ENCODE assay signal across 22 cellular contexts in the genomic region with DNA sequence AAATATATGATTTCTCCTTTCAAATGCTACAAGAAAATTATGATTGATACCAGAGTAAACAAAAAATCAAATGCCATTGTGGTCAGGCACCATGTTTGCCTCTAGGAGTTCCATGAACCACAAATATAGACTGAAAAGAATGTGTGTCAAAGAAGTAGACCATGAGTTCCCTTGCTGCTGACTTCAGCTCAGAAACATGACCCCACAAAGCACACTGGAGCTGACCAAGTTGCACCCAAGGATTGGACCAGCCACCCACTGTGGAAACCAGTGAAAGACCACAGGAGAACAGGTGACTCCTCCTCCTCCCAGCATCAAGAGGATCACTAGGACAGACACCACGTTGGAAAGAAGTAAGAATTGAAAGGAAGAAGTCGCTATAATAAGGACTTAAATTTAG.
DNase-seq lines count a peak whose midpoint lies in the region; ATAC-seq and TF ChIP-seq lines count a peak whose summit lies in the region.
"Had no signal": no experiment of that assay in that cellular context is flagged by ENCODE, and none has a peak within 500 bp of the region (broad histone marks: within the 10 kb centered on the region; RNA-seq: fewer than 3 reads in every experiment).

No MANE protein-coding gene starts in this region.

- no peaks in the 10 kb centered on the region for H3K9me3 Mint-ChIP-seq in stimulated activated naive CD8-positive, alpha-beta T cell treated with anti-CD3 and anti-CD28 coated beads, Interleukin-15, amount 100 ng/mL, for 72 hours
- H3K9me3 Mint-ChIP-seq: CD8-positive, alpha-beta T cell had no signal

- intact Hi-C loops in ascending aorta (cut with DNase I) (loop anchor here (5.0 kb wide), 2 partner anchors 54 to 174 kb away; no protein-coding TSS in a partner anchor), tibial artery (cut with DNase I; ENCODE audit: low total_unique reads) (no loop called here)

- peak overlapping the region; percentile 64 for H2AFZ ChIP-seq in osteoblast (ENCODE audit: low read length)

- peak overlapping the region; percentile 53 to 70 for H3K27ac ChIP-seq in ascending aorta
- no peak overlapping the region for H3K27ac ChIP-seq in osteoblast (ENCODE audit: low read depth, low read length)
- peak overlapping the region; percentile 58 to 75 for H3K27ac ChIP-seq in tibial artery
- H3K27ac ChIP-seq: C4-2B, HL-60, SJSA1 had no signal

- no peak overlapping the region for H3K4me2 ChIP-seq in osteoblast (ENCODE audit: insufficient read depth, low read length)

- ATAC-seq in GM18861 (IDR thresholded peaks at IDR 0.05; ENCODE audit: unreplicated experiment) = no peak
- ATAC-seq in stimulated activated naive CD8-positive, alpha-beta T cell treated with anti-CD3 and anti-CD28 coated beads, Interleukin-15, amount 100 ng/mL, for 72 hours = no peak
- ATAC-seq: CD8-positive, alpha-beta T cell had no signal

- H3K27ac Mint-ChIP-seq in stimulated activated naive CD8-positive, alpha-beta T cell treated with anti-CD3 and anti-CD28 coated beads, Interleukin-15, amount 100 ng/mL, for 72 hours = peak overlapping the region in 1 of 2 donors; percentile 55
- H3K27ac Mint-ChIP-seq: B cell; CD8-positive, alpha-beta T cell had no signal

- no peaks in the 10 kb centered on the region for H3K79me2 ChIP-seq in osteoblast (ENCODE audit: insufficient read depth, low read length)

- no peak overlapping the region for H3K4me3 ChIP-seq in ascending aorta
- H3K4me3 ChIP-seq in osteoblast (ENCODE audit: insufficient read depth, low read length) = no peak overlapping the region
- no peak overlapping the region for H3K4me3 ChIP-seq in tibial artery
- H3K4me3 ChIP-seq: SJSA1 had no signal

- H3K4me1 Mint-ChIP-seq in stimulated activated naive CD8-positive, alpha-beta T cell treated with anti-CD3 and anti-CD28 coated beads, Interleukin-15, amount 100 ng/mL, for 72 hours = no peaks in the 10 kb centered on the region
- H3K4me1 Mint-ChIP-seq: B cell had no signal

- TF ChIP-seq CTCF in ascending aorta (IDR thresholded peaks at IDR 0.05) = no peak
- no peak for TF ChIP-seq CTCF in osteoblast (IDR thresholded peaks at IDR 0.05; ENCODE audit: extremely low read depth, low read depth, low read length)
- TF ChIP-seq CTCF in tibial artery (IDR thresholded peaks at IDR 0.05) = no peak

- no peaks in the 10 kb centered on the region for H4K20me1 ChIP-seq in osteoblast (ENCODE audit: insufficient read depth, low read length)

- no peaks in the 10 kb centered on the region for H3K27me3 ChIP-seq in ascending aorta
- no peaks in the 10 kb centered on the region for H3K27me3 ChIP-seq in osteoblast (ENCODE audit: insufficient read depth, low read length)
- H3K27me3 ChIP-seq in tibial artery = no peaks in the 10 kb centered on the region
- H3K27me3 ChIP-seq: SJSA1 had no signal

- DNase-seq in OCI-M1 (lab: John Stamatoyannopoulos, UW) (peak; percentile 33), ascending aorta (ENCODE audit: low spot score in 2 of 2) (no peak), osteoblast (ENCODE audit: insufficient read length, low spot score, missing footprints) (no peak), tibial artery (no peak), DMS153 (lab: John Stamatoyannopoulos, UW) (no peak)
- DNase-seq in stimulated activated naive CD8-positive, alpha-beta T cell treated with anti-CD3 and anti-CD28 coated beads, Interleukin-15, amount 100 ng/mL, for 72 hours = no peak
- DNase-seq: Caco-2; CD8-positive, alpha-beta T cell; Karpas-422; MV-4-11; NCI-H2029; NCI-H446; NCI-H524 treated with DMSO at 0.1 percent for 48 hours; NCI-H774; NK-92 treated with Interleukin-12 subunit alpha and Interleukin-12 subunit beta, amount 100 ng/mL, for 24 hours; Right ventricle myocardium superior; RPMI8226 had no signal

- no peaks in the 10 kb centered on the region for H3K27me3 Mint-ChIP-seq in stimulated activated naive CD8-positive, alpha-beta T cell treated with anti-CD3 and anti-CD28 coated beads, Interleukin-15, amount 100 ng/mL, for 72 hours
- H3K27me3 Mint-ChIP-seq: B cell had no signal

- H3K9me3 ChIP-seq in ascending aorta = no peaks in the 10 kb centered on the region
- no peaks in the 10 kb centered on the region for H3K9me3 ChIP-seq in osteoblast (ENCODE audit: low read depth, low read length)
- no peaks in the 10 kb centered on the region for H3K9me3 ChIP-seq in tibial artery
- H3K9me3 ChIP-seq: Caco-2, SJSA1 had no signal

- H3K4me1 ChIP-seq in ascending aorta (peaks cover 7 to 18% of the 10 kb centered on the region in 2 donors), osteoblast (ENCODE audit: insufficient read depth, low read length) (peaks cover 6% of the 10 kb centered on the region), tibial artery (peaks cover 0 to 54% (median 12%) of the 10 kb centered on the region in 4 donors)
- H3K4me1 ChIP-seq: SJSA1 had no signal

- H3K4me3 Mint-ChIP-seq in stimulated activated naive CD8-positive, alpha-beta T cell treated with anti-CD3 and anti-CD28 coated beads, Interleukin-15, amount 100 ng/mL, for 72 hours = no peak overlapping the region
- H3K4me3 Mint-ChIP-seq: B cell; CD8-positive, alpha-beta T cell had no signal

- H3K36me3 ChIP-seq in ascending aorta (no peaks in the 10 kb centered on the region), osteoblast (ENCODE audit: insufficient read depth, low read length) (no peaks in the 10 kb centered on the region), tibial artery (no peaks in the 10 kb centered on the region)
- H3K36me3 ChIP-seq: SJSA1 had no signal
